ENCODE assay signal across 1 cellular context in the genomic region with DNA sequence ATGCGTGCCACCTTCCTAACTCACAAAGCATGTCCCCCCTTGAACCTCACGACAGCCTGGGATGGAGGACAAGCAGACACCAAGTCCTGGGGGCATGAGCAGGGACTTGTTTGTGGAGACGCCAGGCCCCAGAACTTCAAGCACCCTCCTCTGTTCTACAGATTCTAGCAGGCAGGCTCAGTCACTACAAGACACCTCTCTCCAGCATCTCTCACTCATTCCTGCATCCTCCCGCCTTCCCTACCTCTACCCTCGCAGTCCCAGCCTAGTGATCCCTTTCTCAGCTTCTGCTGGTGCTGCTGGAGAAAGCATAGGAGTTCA.
TF ChIP-seq lines count a peak whose summit lies in the region.

No MANE protein-coding gene starts in this region.

TF ChIP-seq in neural cell, 6 proteins besides CTCF, POLR2A, EP300 and RAD21 (continued from another document):
- no peak for TF ChIP-seq REST (IDR thresholded peaks at IDR 0.05; ENCODE audit: borderline replicate concordance)
